Comparison of ENCODE assay signal across 27 cellular contexts in the genomic region with DNA sequence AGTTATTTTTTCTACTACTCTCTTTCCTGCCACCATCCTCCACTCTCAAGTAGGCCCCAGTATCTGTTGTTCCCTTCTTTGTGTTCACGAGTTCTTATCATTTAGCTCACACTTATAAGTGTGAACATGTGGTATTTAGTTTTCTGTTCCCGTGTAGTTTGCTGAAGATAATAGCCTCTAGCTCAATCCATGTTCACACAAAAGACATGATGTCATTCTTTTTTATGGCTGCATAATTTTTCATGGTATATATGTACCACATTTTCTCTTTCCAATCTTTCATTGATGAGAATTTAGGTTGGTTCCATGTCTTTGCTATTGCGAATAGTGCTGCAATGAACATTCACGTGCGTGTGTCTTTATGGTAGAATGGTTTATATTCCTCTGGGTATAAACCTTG.
"Had no signal": no experiment of that assay in that cellular context is flagged by ENCODE, and none has a peak within 500 bp of the region (broad histone marks: within the 10 kb centered on the region; RNA-seq: fewer than 3 reads in every experiment).

No MANE protein-coding gene starts in this region.

- H3K36me3 ChIP-seq: stomach, suprapubic skin, thoracic aorta, thyroid gland, tibial artery, tibial nerve, transverse colon, upper lobe of left lung, upper lobe of right lung, uterus, vagina had no signal

- H3K4me3 ChIP-seq: stomach, suprapubic skin, testis, thoracic aorta, thyroid gland, tibial artery, tibial nerve, transverse colon, upper lobe of left lung, upper lobe of right lung, uterus, vagina had no signal

- H3K9me3 ChIP-seq: stomach, suprapubic skin, testis, thoracic aorta, thyroid gland, tibial artery, tibial nerve, transverse colon, upper lobe of left lung, upper lobe of right lung, uterus, vagina had no signal

- FAIRE-seq: urothelium cell line had no signal

- H3K27me3 ChIP-seq: stomach, suprapubic skin, testis, thyroid gland, tibial artery, tibial nerve, transverse colon, upper lobe of left lung, upper lobe of right lung, uterus, vagina had no signal

- H3K4me1 ChIP-seq: stomach, suprapubic skin, testis, thyroid gland, tibial artery, tibial nerve, transverse colon, upper lobe of left lung, upper lobe of right lung, uterus, vagina had no signal

- H3K27ac ChIP-seq: stomach, suprapubic skin, testis, thoracic aorta, thyroid gland, tibial artery, tibial nerve, transverse colon, upper lobe of left lung, upper lobe of right lung, uterus, vagina had no signal

- DNase-seq: stimulated activated CD4-positive, alpha-beta T cell treated with anti-CD3 and anti-CD28 coated beads, Interleukin-2, amount 100 ng/mL, for 48 hours; stimulated activated CD4-positive, alpha-beta T cell treated with anti-CD3 and anti-CD28 coated beads, Interleukin-4, amount 100 ng/mL, for 1 hour; stimulated activated CD4-positive, alpha-beta T cell treated with anti-CD3 and anti-CD28 coated beads, Interleukin-4, amount 100 ng/mL, for 24 hours; stimulated activated CD4-positive, alpha-beta T cell treated with anti-CD3 and anti-CD28 coated beads, Interleukin-4, amount 100 ng/mL, for 4 hours; stimulated activated CD8-positive, alpha-beta memory T cell treated with anti-CD3 and anti-CD28 coated beads, Interleukin-4, amount 100 ng/mL, for 48 hours; stimulated activated naive B cell treated with anti-CD40 and anti-IgM and Interleukin-4, amounts not matched to agents 10 μg/mL and 1 μg/mL and 100 μg/mL, for 72 hours; stimulated activated naive CD4-positive, alpha-beta T cell; stimulated activated naive CD4-positive, alpha-beta T cell treated with Interleukin-2 at 50 U/mL for 16 hours; stimulated activated naive CD8-positive, alpha-beta T cell treated with anti-CD3 and anti-CD28 coated beads, Interleukin-15, amount 100 ng/mL, for 72 hours; stimulated activated naive CD8-positive, alpha-beta T cell treated with anti-CD3 and anti-CD28 coated beads, Interleukin-15, Interleukin-2, amounts not matched to agents 100 U/mL and 50 U/mL, for 24 hours; stomach; substantia nigra; testis; thyroid gland; tibial artery; transverse colon; trophoblast cell; upper lobe of left lung; upper lobe of right lung; uterus had no signal

- ATAC-seq: stimulated activated effector memory CD8-positive, alpha-beta T cell treated with anti-CD3 and anti-CD28 coated beads, Interleukin-12 subunit alpha, Interleukin-12 subunit beta, amount 100 ng/mL, for 72 hours; stimulated activated memory B cell treated with anti-CD40 and anti-IgM and Interleukin-4, amounts not matched to agents 10 μg/mL and 1 μg/mL and 100 μg/mL, for 72 hours; stimulated activated naive B cell treated with anti-CD40 and anti-IgM and Interleukin-4, amounts not matched to agents 10 μg/mL and 1 μg/mL and 100 μg/mL, for 72 hours; stimulated activated naive CD8-positive, alpha-beta T cell treated with anti-CD3 and anti-CD28 coated beads, Interleukin-15, amount 100 ng/mL, for 72 hours; stimulated activated naive CD8-positive, alpha-beta T cell treated with anti-CD3 and anti-CD28 coated beads, Interleukin-15, Interleukin-2, amounts not matched to agents 100 U/mL and 50 U/mL, for 24 hours; upper lobe of right lung had no signal
